ENCODE assay signal across 15 cellular contexts in the genomic region with DNA sequence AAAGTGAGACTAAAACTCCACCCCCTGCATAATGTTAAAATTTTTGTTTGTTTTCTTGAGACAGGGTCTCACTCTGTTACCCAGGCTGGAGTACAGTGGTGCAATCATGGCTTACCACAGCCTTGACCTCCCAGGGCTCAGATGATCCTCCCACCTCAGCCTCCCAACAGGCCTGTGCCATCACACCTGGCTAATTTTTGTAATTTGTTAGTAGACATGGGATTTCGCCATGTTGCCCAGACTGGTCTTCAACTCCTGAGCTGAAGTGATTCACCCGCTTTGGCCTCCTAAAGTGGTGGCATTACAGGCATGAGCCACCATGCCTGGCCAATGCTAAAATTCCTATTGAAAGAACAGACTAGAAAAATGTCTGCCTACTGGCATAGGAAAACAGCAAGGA.
A peak's percentile ranks its signal among the peaks of the same experiment; 100 is the strongest.
DNase-seq lines count a peak whose midpoint lies in the region; ATAC-seq, FAIRE-seq and TF ChIP-seq lines count a peak whose summit lies in the region.
"Had no signal": no experiment of that assay in that cellular context is flagged by ENCODE, and none has a peak within 500 bp of the region (broad histone marks: within the 10 kb centered on the region; RNA-seq: fewer than 3 reads in every experiment).

No MANE protein-coding gene starts in this region.

- no peak overlapping the region for H3K4me3 ChIP-seq in GM12878
- H3K4me3 ChIP-seq: cardiac muscle cell, MG63, SK-N-MC had no signal

- peak overlapping the region; percentile 36 for H3K27ac Mint-ChIP-seq in T-helper 2 cell treated with Interferon-gamma antibody and Interleukin-4, amounts not matched to agents 5 μg/mL and 100 μg/mL, for 36 hours
- H3K27ac Mint-ChIP-seq in osteocyte (ENCODE audit: unreplicated experiment) = peak overlapping the region; percentile 56

- peaks cover 18% of the 10 kb centered on the region for H3K4me1 ChIP-seq in GM12878 (ENCODE audit: control insufficient read depth, insufficient read depth, low read length)

- WGBS in GM12878 (ENCODE audit: insufficient coverage, insufficient replicate concordance, low lambda C conversion rate, missing lambda C conversion rate) = 94% methylated on average over 2 of the region's 2 CpGs

- H3K36me3 ChIP-seq in GM12878 (ENCODE audit: control insufficient read depth in 2 of 2, insufficient read depth in 2 of 2, low read length in 1 of 2) = 0 out of 4 replicates have a peak, but pooled peaks cover 0 to 2% of the 10 kb centered on the region in 2 experiments

- no peak for ATAC-seq in GM12878

- H3K4me1 Mint-ChIP-seq in T-helper 2 cell treated with Interferon-gamma antibody and Interleukin-4, amounts not matched to agents 5 μg/mL and 100 μg/mL, for 36 hours (ENCODE audit: low read depth) = peaks cover 18% of the 10 kb centered on the region
- H3K4me1 Mint-ChIP-seq in osteocyte (ENCODE audit: unreplicated experiment) = peaks cover 46% of the 10 kb centered on the region

- no TSS peak for BruUV-seq in GM12878 (replicated peaks; lab: Mats Ljungman, UMichigan)

- no peaks in the 10 kb centered on the region for H4K20me1 ChIP-seq in GM12878 (ENCODE audit: control insufficient read depth, insufficient read depth)

- H3K79me2 ChIP-seq in GM12878 (ENCODE audit: control insufficient read depth, insufficient read depth, low read length) = no peaks in the 10 kb centered on the region; the same call in 1 of the 2 replicates

- no peaks in the 10 kb centered on the region for H3K27me3 ChIP-seq in GM12878 (replicated peaks in 1 of 2; ENCODE audit: control insufficient read depth in 2 of 2, insufficient read depth in 2 of 2, low read length in 1 of 2)
- H3K27me3 ChIP-seq: cardiac muscle cell, MG63 had no signal

- no peak for TF ChIP-seq EP300 in GM12878 (IDR thresholded peaks at IDR 0.05; ENCODE audit: borderline replicate concordance in 1 of 2, control insufficient read depth in 1 of 2, low read depth in 2 of 2, low read length in 2 of 2)

- CTCF ChIA-PET in GM12878 (lab: Yijun Ruan, JAX) = interaction anchor here (0.8 to 6.6 kb wide), 14 partner anchors 8 to 484 kb away, joined by 3 to 110 read pairs (median 8); no protein-coding TSS in a partner anchor

- POLR2A ChIA-PET in GM12878 (lab: Charles Lee) = interaction anchor here (0.7 to 1.4 kb wide), 4 partner anchors 32 to 680 kb away, joined by 3 to 6 read pairs (median 4); no protein-coding TSS in a partner anchor

- no peak overlapping the region for H3K4me2 ChIP-seq in GM12878 (ENCODE audit: control insufficient read depth, insufficient read depth)

- no peak overlapping the region for H3K9ac ChIP-seq in GM12878 (ENCODE audit: control insufficient read depth, insufficient read depth, low read length)

- peak overlapping the region; percentile 18 for H3K4me3 Mint-ChIP-seq in T-helper 2 cell treated with Interferon-gamma antibody and Interleukin-4, amounts not matched to agents 5 μg/mL and 100 μg/mL, for 36 hours
- H3K4me3 Mint-ChIP-seq in osteocyte (ENCODE audit: unreplicated experiment) = no peak overlapping the region

- H3K27me3 Mint-ChIP-seq in T-helper 2 cell treated with Interferon-gamma antibody and Interleukin-4, amounts not matched to agents 5 μg/mL and 100 μg/mL, for 36 hours (ENCODE audit: low read depth) = no peaks in the 10 kb centered on the region
- no peaks in the 10 kb centered on the region for H3K27me3 Mint-ChIP-seq in osteocyte (ENCODE audit: unreplicated experiment)

- no peak for DNase-seq in T-helper 2 cell treated with Interferon-gamma antibody and Interleukin-4, amounts not matched to agents 5 μg/mL and 100 μg/mL, for 36 hours (ENCODE audit: low spot score)
- DNase-seq in T-helper 2 cell = no peak
- no peak for DNase-seq in HTR-8/SVneo (ENCODE audit: insufficient read length, low spot score)
- no peak for DNase-seq in GM12878 (ENCODE audit: low read depth, low spot score)
- no peak for DNase-seq in osteocyte (ENCODE audit: extremely low spot score, unreplicated experiment)
- DNase-seq in T-helper 1 cell = no peak
- no peak for DNase-seq in mesenteric fat pad (ENCODE audit: low spot score)
- no peak for DNase-seq in NCI-H69 (lab: John Stamatoyannopoulos, UW)
- DNase-seq: 8988T, erythroblast, MG63, NCI-H2171 had no signal

- TF ChIP-seq CTCF in GM12878 (IDR thresholded peaks at IDR 0.05 in 2 of 3, conservative IDR thresholded peaks at IDR 0.05 in 1 of 3; ENCODE audit: control insufficient read depth in 2 of 3, extremely low read depth in 1 of 3, insufficient read depth in 1 of 3, low read depth in 3 of 3, low read length in 3 of 3) (no peak), osteocyte (IDR thresholded peaks at IDR 0.05) (no peak)

- in situ Hi-C loops in GM12878 (cut with MboI) = no loop called here

- RAD21 ChIA-PET in GM12878 (lab: Charles Lee; ENCODE audit: unreplicated experiment) = interaction anchor here (0.8 to 5.0 kb wide), 9 partner anchors 10 to 484 kb away, joined by 3 to 71 read pairs (median 11); no protein-coding TSS in a partner anchor

- TF ChIP-seq RAD21 in GM12878 (IDR thresholded peaks at IDR 0.05; ENCODE audit: insufficient read depth, low read depth, low read length) = no peak

- no peak for TF ChIP-seq POLR2A in GM12878 (IDR thresholded peaks at IDR 0.05; ENCODE audit: low read depth, low read length)

- no peaks in the 10 kb centered on the region for H3K9me3 Mint-ChIP-seq in T-helper 2 cell treated with Interferon-gamma antibody and Interleukin-4, amounts not matched to agents 5 μg/mL and 100 μg/mL, for 36 hours
- H3K9me3 Mint-ChIP-seq in osteocyte (ENCODE audit: unreplicated experiment) = no peaks in the 10 kb centered on the region

- no peaks in the 10 kb centered on the region for H3K9me3 ChIP-seq in GM12878 (replicated peaks; ENCODE audit: control insufficient read depth, insufficient read depth, low read length)
- H3K9me3 ChIP-seq: MG63 had no signal

- no peak overlapping the region for H2AFZ ChIP-seq in GM12878 (ENCODE audit: control insufficient read depth, low read depth, low read length)

- peak; percentile 23 for FAIRE-seq in HTR-8/SVneo (lab: Jason Lieb, UNC)
- FAIRE-seq in GM12878 (lab: Jason Lieb, UNC) = no peak
- FAIRE-seq: D721Med had no signal

- intact Hi-C loops in GM12878 (cut with micrococcal nuclease; ENCODE audit: unreplicated experiment) = no loop called here

- SMC1A ChIA-PET in GM12878 (lab: Charles Lee; ENCODE audit: uncharacterized antibody, unreplicated experiment) = interaction anchor here (0.6 to 6.0 kb wide), 17 partner anchors 11 to 484 kb away, joined by 3 to 62 read pairs (median 8); no protein-coding TSS in a partner anchor

- peaks cover 24% of the 10 kb centered on the region for H3K36me3 Mint-ChIP-seq in T-helper 2 cell treated with Interferon-gamma antibody and Interleukin-4, amounts not matched to agents 5 μg/mL and 100 μg/mL, for 36 hours (ENCODE audit: low read depth)
- H3K36me3 Mint-ChIP-seq in osteocyte (ENCODE audit: unreplicated experiment) = peaks cover 19% of the 10 kb centered on the region

- H3K27ac ChIP-seq in GM12878 (ENCODE audit: control insufficient read depth, insufficient read depth) = peak overlapping the region; percentile 87; the same call in 1 of the 2 replicates
- H3K27ac ChIP-seq: cardiac muscle cell had no signal

TF ChIP-seq in GM12878, 131 proteins besides CTCF, POLR2A, EP300 and RAD21:
- no peak for TF ChIP-seq NFIC (IDR thresholded peaks at IDR 0.05; ENCODE audit: low read depth, low read length)
- no peak for TF ChIP-seq ZNF384 (IDR thresholded peaks at IDR 0.05; ENCODE audit: borderline replicate concordance, low read depth, low read length)
- no peak for TF ChIP-seq ZNF24 (IDR thresholded peaks at IDR 0.05)
- TF ChIP-seq ATF7 (IDR thresholded peaks at IDR 0.05; ENCODE audit: low read depth) = no peak
- no peak for TF ChIP-seq YBX1 (IDR thresholded peaks at IDR 0.05)
